ENCODE assay signal across 1 cellular context in genomic region chr19:51507640-51508058, GRCh38.
TF ChIP-seq lines count a peak whose summit lies in the region.

No MANE protein-coding gene starts in this region.

TF ChIP-seq in K562, 482 proteins besides CTCF, POLR2A, EP300 and RAD21 (continues in another document):
- TF ChIP-seq FIP1L1 (IDR thresholded peaks at IDR 0.05; ENCODE audit: low read depth, low read length, poor library complexity, severe bottlenecking): no peak
- TF ChIP-seq KLF1 (tag; IDR thresholded peaks at IDR 0.05): no peak
- no peak for TF ChIP-seq ASH1L (IDR thresholded peaks at IDR 0.05; ENCODE audit: borderline replicate concordance, low read depth, partially characterized antibody)
- no peak for TF ChIP-seq ZNF609 (CRISPR knock-in tag; IDR thresholded peaks at IDR 0.05; ENCODE audit: borderline replicate concordance)
- no peak for TF ChIP-seq BDP1 (IDR thresholded peaks at IDR 0.05; ENCODE audit: insufficient read depth, insufficient read length)
- 0 out of 2 replicates have a peak, but pooled peaks have one; percentile 42 for TF ChIP-seq SUPT5H (IDR thresholded peaks at IDR 0.05)
- peak; percentile 30 for TF ChIP-seq KDM5B (IDR thresholded peaks at IDR 0.05; ENCODE audit: insufficient replicate concordance, low read depth, low read length)
- TF ChIP-seq ZNF668 (CRISPR knock-in tag; IDR thresholded peaks at IDR 0.05): no peak
- TF ChIP-seq MGA (IDR thresholded peaks at IDR 0.05): peak; percentile 42
- TF ChIP-seq TOE1 (IDR thresholded peaks at IDR 0.05; ENCODE audit: borderline replicate concordance): 0 out of 2 replicates have a peak, but pooled peaks have one; percentile 24
- no peak for TF ChIP-seq TOE1 (CRISPR knock-in tag; IDR thresholded peaks at IDR 0.05; ENCODE audit: borderline replicate concordance, low read depth)
- TF ChIP-seq ZBTB2 (IDR thresholded peaks at IDR 0.05): peak; percentile 42; the same call in 1 of the 2 replicates
- TF ChIP-seq ZBTB12 (CRISPR knock-in tag; IDR thresholded peaks at IDR 0.05): no peak
- TF ChIP-seq ZFPM2 (CRISPR knock-in tag; IDR thresholded peaks at IDR 0.05): no peak
- no peak for TF ChIP-seq ATF2 (CRISPR knock-in tag; IDR thresholded peaks at IDR 0.05)
- no peak for TF ChIP-seq CBX5 (IDR thresholded peaks at IDR 0.05; ENCODE audit: borderline replicate concordance, low read depth)
- no peak for TF ChIP-seq FOXJ3 (CRISPR knock-in tag; IDR thresholded peaks at IDR 0.05)
- TF ChIP-seq SMARCC2 (IDR thresholded peaks at IDR 0.05; ENCODE audit: low read depth): no peak
- no peak for TF ChIP-seq POLR2G (IDR thresholded peaks at IDR 0.05; ENCODE audit: low read depth, low read length)
- TF ChIP-seq SNIP1 (IDR thresholded peaks at IDR 0.05; ENCODE audit: low read depth): no peak
- no peak for TF ChIP-seq PTRF (tag; IDR thresholded peaks at IDR 0.05)
- TF ChIP-seq TRIM28 (IDR thresholded peaks at IDR 0.05): no peak
- no peak for TF ChIP-seq LEF1 (IDR thresholded peaks at IDR 0.05)
- no peak for TF ChIP-seq PRMT5 (CRISPR knock-in tag; IDR thresholded peaks at IDR 0.05)
- no peak for TF ChIP-seq DEAF1 (CRISPR knock-in tag; IDR thresholded peaks at IDR 0.05)
